ENCODE assay signal across 8 cellular contexts in genomic region chr1:201023517-201023902, GRCh38. TPM values are rescaled to one million over a fixed set of nuclear protein-coding genes. Genes with fewer than 3 reads are reported as not detected.
DNase-seq lines count a peak whose midpoint lies in the region; ATAC-seq and TF ChIP-seq lines count a peak whose summit lies in the region.

KIF21B (minus strand) TSS chr1:201023714; CDS start chr1:201023383, 331 bp downstream.

- H3K4me3 ChIP-seq in HCT116 (replicated peaks in 1 of 2; ENCODE audit: low read depth in 1 of 2, low read length in 2 of 2) (peak within 1 kb of the TSS; percentile 45 to 58), adipocyte (ENCODE audit: low read length) (peak within 1 kb of the TSS; percentile 58)

- H3K36me3 Mint-ChIP-seq in T-cell = peaks cover 2% of the 10 kb centered on the region

- H3K4me1 ChIP-seq in HCT116 (ENCODE audit: control insufficient read depth in 1 of 2, insufficient read depth in 2 of 2, low read length in 2 of 2) (peaks cover 16 to 43% of the 10 kb centered on the region in 2 experiments; a peak in 3 of 4 replicates), adipocyte (ENCODE audit: control insufficient read depth, insufficient read depth, low read length) (peaks cover 4% of the 10 kb centered on the region)

- H4K20me1 ChIP-seq in HCT116 (ENCODE audit: insufficient read depth) = no peaks in the 10 kb centered on the region

- H3K27me3 ChIP-seq in HCT116 (ENCODE audit: insufficient read depth, low read length) (no peaks in the 10 kb centered on the region), adipocyte (replicated peaks; ENCODE audit: control insufficient read depth, insufficient read depth, low read length) (peaks cover 7% of the 10 kb centered on the region)

- peak within 1 kb of the TSS; percentile 87 for H3K4me2 ChIP-seq in HCT116 (ENCODE audit: low read length)

- no peak for TF ChIP-seq CTCF in HCT116 (IDR thresholded peaks at IDR 0.05 in 2 of 3, conservative IDR thresholded peaks at IDR 0.05 in 1 of 3; ENCODE audit: borderline replicate concordance in 1 of 3, insufficient read depth in 1 of 3, low read depth in 2 of 3, low read length in 2 of 3)

- H3K4me3 Mint-ChIP-seq in T-cell = peak within 1 kb of the TSS; percentile 89 to 99 (median 98)

- CTCF ChIA-PET in HCT116 (lab: Charles Lee) = interaction anchor here (0.8 kb wide), 1 partner anchor 52 kb away, joined by 3 read pairs; no protein-coding TSS in a partner anchor
- CTCF ChIA-PET in T-cell (lab: Charles Lee) = interaction anchor here (1.4 to 3.4 kb wide), 3 partner anchors 44 to 51 kb away, joined by 3 to 15 read pairs (median 4); no protein-coding TSS in a partner anchor

- POLR2A ChIA-PET in HCT116 (lab: Charles Lee) = no interaction called here
- POLR2A ChIA-PET in T-cell (lab: Charles Lee) = no interaction called here

- peak within 1 kb of the TSS; percentile 38; the same call in 1 of the 2 replicates for H3K9ac ChIP-seq in HCT116 (ENCODE audit: low read length)
- H3K9ac ChIP-seq in adipocyte (ENCODE audit: low read length) = no peak within 1 kb of the TSS

- DNase-seq in GM03348 (ENCODE audit: low spot score) (peak; percentile 83), HCT116 (ENCODE audit: low read depth, low spot score) (no peak), MV-4-11 (lab: John Stamatoyannopoulos, UW) (peak; percentile 74), T-cell (peak; percentile 82 to 94 (median 90)), adipocyte (ENCODE audit: low read depth) (peak; percentile 62), hepatic stellate cell (ENCODE audit: low spot score) (peak; percentile 61), sciatic nerve (ENCODE audit: low spot score) (peak; percentile 88), amniotic stem cell (lab: John Stamatoyannopoulos, UW) (no peak)

- RAD21 ChIA-PET in HCT116 (lab: Charles Lee; ENCODE audit: low non-redundant PET in 1 of 2, low total read pairs in 2 of 2, uncharacterized antibody in 2 of 2, unreplicated experiment in 2 of 2) = no interaction called here

- TF ChIP-seq RAD21 in HCT116 (IDR thresholded peaks at IDR 0.05; ENCODE audit: low read depth) = no peak

- no peaks in the 10 kb centered on the region for H3K27me3 Mint-ChIP-seq in T-cell

- no TSS peak for BruUV-seq in HCT116 (replicated peaks; lab: Mats Ljungman, UMichigan)

- H3K9me3 ChIP-seq in HCT116 (ENCODE audit: control insufficient read depth in 1 of 2, insufficient read depth in 1 of 2, low read depth in 1 of 2, low read length in 2 of 2) = no peaks in the 10 kb centered on the region
- no peaks in the 10 kb centered on the region for H3K9me3 ChIP-seq in adipocyte (ENCODE audit: control insufficient read depth, low read length)

- peak within 1 kb of the TSS; percentile 99 to 100 for H3K27ac Mint-ChIP-seq in T-cell

- no peaks in the 10 kb centered on the region for H3K9me2 ChIP-seq in HCT116 (ENCODE audit: insufficient read depth)

- H3K36me3 ChIP-seq in HCT116 (ENCODE audit: control insufficient read depth in 1 of 2, insufficient read depth in 2 of 2, low read length in 2 of 2) (no peaks in the 10 kb centered on the region), adipocyte (ENCODE audit: control insufficient read depth, insufficient read depth, low read length, severe bottlenecking) (no peaks in the 10 kb centered on the region)

- H3K27ac ChIP-seq in HCT116 (ENCODE audit: low read depth, low read length) = no peak within 1 kb of the TSS; the same call in 1 of the 2 replicates

- peaks cover 66 to 73% (median 73%) of the 10 kb centered on the region in 3 donors for H3K4me1 Mint-ChIP-seq in T-cell

- no peaks in the 10 kb centered on the region for H3K9me3 Mint-ChIP-seq in T-cell

- ATAC-seq in HCT116 (peak; percentile 91), T-cell (replicated peaks in 1 of 4) (peak; percentile 81 to 88 (median 82)), sciatic nerve (peak; percentile 91)

- no peak for TF ChIP-seq POLR2A in HCT116 (IDR thresholded peaks at IDR 0.05; ENCODE audit: borderline replicate concordance, extremely low read depth, insufficient read depth, insufficient read length)

- H2AFZ ChIP-seq in HCT116 (ENCODE audit: low read depth, low read length, poor library complexity, severe bottlenecking) = no peak within 1 kb of the TSS

- H3K79me2 ChIP-seq in HCT116 (ENCODE audit: insufficient read depth, low read length) = no peaks in the 10 kb centered on the region

- intact Hi-C loops in HCT116 (cut with micrococcal nuclease) = no loop called here
- intact Hi-C loops in sciatic nerve (cut with DNase I) = no loop called here

TF ChIP-seq in HCT116, 20 proteins besides CTCF, POLR2A, EP300 and RAD21:
- 0 out of 2 replicates have a peak, but pooled peaks have one; percentile 40 for TF ChIP-seq POLR2AphosphoS5 (IDR thresholded peaks at IDR 0.05; ENCODE audit: low read depth, low read length)
- no peak for TF ChIP-seq CBX3 (IDR thresholded peaks at IDR 0.05; ENCODE audit: low read depth)
- TF ChIP-seq, protein P1, sequence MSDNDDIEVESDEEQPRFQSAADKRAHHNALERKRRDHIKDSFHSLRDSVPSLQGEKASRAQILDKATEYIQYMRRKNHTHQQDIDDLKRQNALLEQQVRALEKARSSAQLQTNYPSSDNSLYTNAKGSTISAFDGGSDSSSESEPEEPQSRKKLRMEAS (IDR thresholded peaks at IDR 0.05) = peak; percentile 52; the same call in 1 of the 2 replicates
- TF ChIP-seq EZH2 (IDR thresholded peaks at IDR 0.05) = no peak

RNA-seq across cellular contexts. Expression of gene KIF21B, which starts in this region (rescaled TPM):
- 6.1 TPM for total RNA-seq in HCT116 (2021; ENCODE audit: unreplicated experiment)
- 7.3 and 7.5 TPM in 2 replicates for polyA plus RNA-seq in HCT116 (2012)
- 100 to 1,000 TPM in 3 of 5 donors, 10 to 100 TPM in 2; 70.8 to 110 (median 101) TPM for total RNA-seq in T-cell
- 3.7 TPM for total RNA-seq in sciatic nerve

Comparison
In these comparisons a context has a peak if more than half of its experiments do, and no peak if none do; other contexts are left out.
1. RNA of gene KIF21B (total RNA-seq): 70.8 to 110 TPM in T-cell; 6.1 TPM in HCT116 (single experiment) and 3.7 TPM in sciatic nerve (single experiment); every median in the first group is over 10 times any median in the second.
2. DNase-seq: peak in GM03348 (single experiment), MV-4-11 (single experiment), T-cell (34 of 34), adipocyte (single experiment), hepatic stellate cell (single experiment) and sciatic nerve (single experiment); none in HCT116 (single experiment) and amniotic stem cell (single experiment).
3. Peak in every context shown above with its lines, with median percentiles within 50 percentile points of each other: ATAC-seq.